ENCODE assay signal across 8 cellular contexts in the genomic region with DNA sequence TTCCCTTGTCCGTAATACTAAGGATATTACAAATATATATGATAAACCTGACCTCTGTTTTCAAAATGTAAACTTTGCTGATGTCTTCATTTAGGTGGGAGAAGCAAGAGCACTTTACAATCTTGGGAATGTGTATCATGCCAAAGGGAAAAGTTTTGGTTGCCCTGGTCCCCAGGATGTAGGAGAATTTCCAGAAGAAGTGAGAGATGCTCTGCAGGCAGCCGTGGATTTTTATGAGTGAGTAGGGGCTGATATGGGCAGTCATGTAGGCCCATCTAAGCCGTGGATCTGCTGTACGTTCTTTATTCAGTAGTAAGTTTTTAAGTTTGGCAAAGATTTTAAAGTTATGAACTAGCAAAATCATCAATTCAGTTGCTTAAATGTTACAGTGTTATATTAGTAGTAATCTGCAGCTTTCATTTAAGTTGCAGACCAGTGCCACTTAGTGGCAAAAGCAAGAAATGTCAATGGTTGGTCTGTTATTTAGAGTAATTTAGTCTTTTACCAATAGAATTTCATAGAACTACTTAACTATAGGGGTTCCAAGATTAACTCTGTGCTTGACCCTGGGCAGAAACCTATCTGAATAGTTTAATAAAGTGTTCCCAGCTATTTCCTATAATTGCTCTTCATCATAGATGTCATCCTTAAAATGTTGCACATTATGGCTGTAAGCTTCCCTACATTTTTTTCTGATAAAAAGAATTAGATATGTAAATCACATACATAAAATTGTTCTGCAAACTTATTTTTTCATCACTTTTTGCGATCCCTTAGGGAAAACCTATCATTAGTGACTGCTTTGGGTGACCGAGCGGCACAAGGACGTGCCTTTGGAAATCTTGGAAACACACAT. TPM values are rescaled to one million over a fixed set of nuclear protein-coding genes. Genes with fewer than 3 reads are reported as not detected.
DNase-seq lines count a peak whose midpoint lies in the region; ATAC-seq and TF ChIP-seq lines count a peak whose summit lies in the region.

No MANE protein-coding gene starts in this region.

- H3K79me1 ChIP-seq in mesendoderm (ENCODE audit: low read length): no peaks in the 10 kb centered on the region

- H3K27me3 Mint-ChIP-seq in CD4-positive, alpha-beta memory T cell: no peaks in the 10 kb centered on the region

- DNase-seq in CD4-positive, alpha-beta memory T cell: peak; percentile 43 to 63 (median 55)
- DNase-seq in MM.1S (peak; percentile 52), SK-MEL-5 (ENCODE audit: low read depth, low spot score) (peak; percentile 68), mesendoderm (peak; percentile 53)
- peak; percentile 33 for DNase-seq in effector CD4-positive, alpha-beta T cell

- no peaks in the 10 kb centered on the region for H3K9me3 Mint-ChIP-seq in CD4-positive, alpha-beta memory T cell

- H3K27ac Mint-ChIP-seq in CD4-positive, alpha-beta memory T cell: peak overlapping the region in 1 of 7 donors; percentile 38

- H3K27ac ChIP-seq in CD4-positive, alpha-beta memory T cell (ENCODE audit: low read depth, low read length): no peak overlapping the region
- H3K27ac ChIP-seq in MM.1S (ENCODE audit: low read length) (no peak overlapping the region), mesendoderm (ENCODE audit: low read depth, low read length) (no peak overlapping the region)

- no peak overlapping the region for H3K4me3 ChIP-seq in CD4-positive, alpha-beta memory T cell (ENCODE audit: low read length in 2 of 2)
- H3K4me3 ChIP-seq in MM.1S (ENCODE audit: low read length): no peak overlapping the region
- no peak overlapping the region for H3K4me3 ChIP-seq in mesendoderm (ENCODE audit: low read length)

- CTCF ChIA-PET in CD4-positive, alpha-beta memory T cell (lab: Charles Lee; ENCODE audit: partially characterized antibody): interaction anchor here (0.6 to 6.4 kb wide), 18 partner anchors 8 to 682 kb away, joined by 3 to 238 read pairs (median 4); a partner anchor contains a TSS

- POLR2A ChIA-PET in CD4-positive, alpha-beta memory T cell (lab: Charles Lee; ENCODE audit: partially characterized antibody): interaction anchor here (0.8 to 1.8 kb wide), 3 partner anchors 69 to 206 kb away, joined by 3 to 7 read pairs (median 3); a partner anchor contains a TSS

- H3K9me3 ChIP-seq in CD4-positive, alpha-beta memory T cell (ENCODE audit: control insufficient read depth in 1 of 2, low read length in 2 of 2): no peaks in the 10 kb centered on the region
- H3K9me3 ChIP-seq in MM.1S (replicated peaks; ENCODE audit: insufficient read depth, low read length): no peaks in the 10 kb centered on the region

- no peak overlapping the region for H4K8ac ChIP-seq in mesendoderm (ENCODE audit: low read depth, low read length)

- no peaks in the 10 kb centered on the region for H3K36me3 ChIP-seq in CD4-positive, alpha-beta memory T cell (ENCODE audit: insufficient read depth, low read length)
- no peaks in the 10 kb centered on the region for H3K36me3 ChIP-seq in MM.1S (replicated peaks; ENCODE audit: insufficient read depth, low read length)
- H3K36me3 ChIP-seq in mesendoderm (ENCODE audit: control insufficient read depth, insufficient read depth, low read length): no peaks in the 10 kb centered on the region

- no peak overlapping the region for H2BK15ac ChIP-seq in mesendoderm (replicated peaks; ENCODE audit: low read depth)

- peak; percentile 46 for TF ChIP-seq CTCF in MM.1S (IDR thresholded peaks at IDR 0.05; ENCODE audit: low read length)

- in situ Hi-C loops in SK-MEL-5 (cut with HindIII; ENCODE audit: low pct_unique_long_range_greater_than_20kb, low sequenced_read_pairs): no loop called here

- H3K79me2 ChIP-seq in MM.1S (ENCODE audit: low read length) (no peaks in the 10 kb centered on the region), mesendoderm (ENCODE audit: control insufficient read depth, insufficient read depth, low read length) (no peaks in the 10 kb centered on the region)

- no peak overlapping the region for H2AFZ ChIP-seq in MM.1S (ENCODE audit: low read length)

- H3K4me3 Mint-ChIP-seq in CD4-positive, alpha-beta memory T cell: no peak overlapping the region

- intact Hi-C loops in CD4-positive, alpha-beta memory T cell (cut with micrococcal nuclease): loop anchor here (1.0 to 2.0 kb wide), 4 partner anchors 70 to 337 kb away; a partner anchor contains a TSS

- H3K4me1 Mint-ChIP-seq in CD4-positive, alpha-beta memory T cell: peaks cover 0 to 1% (median 0%) of the 10 kb centered on the region in 4 donors

- no peak overlapping the region for H3K9ac ChIP-seq in MM.1S (ENCODE audit: low read length)
- no peak overlapping the region for H3K9ac ChIP-seq in mesendoderm (ENCODE audit: low read length)

- no peak overlapping the region for H3K56ac ChIP-seq in mesendoderm (ENCODE audit: low read length)

- H2BK120ac ChIP-seq in mesendoderm (ENCODE audit: low read depth, low read length): no peak overlapping the region

- no peak overlapping the region for H2AK5ac ChIP-seq in mesendoderm (ENCODE audit: low read length)

- H2BK5ac ChIP-seq in mesendoderm (ENCODE audit: low read length): no peak overlapping the region

- no peak overlapping the region for H4K5ac ChIP-seq in mesendoderm (ENCODE audit: low read length)

- WGBS in mesendoderm (ENCODE audit: extremely low coverage, insufficient coverage, low lambda C conversion rate): no CpG with 5 or more reads among the region's 8 CpGs

- ATAC-seq in GM18520 (IDR thresholded peaks at IDR 0.05; ENCODE audit: unreplicated experiment): peak; percentile 63
- ATAC-seq in GM19455 (IDR thresholded peaks at IDR 0.05; ENCODE audit: unreplicated experiment): no peak
- no peak for ATAC-seq in HG03378 (IDR thresholded peaks at IDR 0.05; ENCODE audit: unreplicated experiment)

- H3K36me3 Mint-ChIP-seq in CD4-positive, alpha-beta memory T cell: no peaks in the 10 kb centered on the region

- no peaks in the 10 kb centered on the region for H3K9me2 ChIP-seq in MM.1S (replicated peaks; ENCODE audit: insufficient read depth, low read length)

- no peaks in the 10 kb centered on the region for H4K20me1 ChIP-seq in MM.1S (ENCODE audit: insufficient read depth, low read length)

- no peaks in the 10 kb centered on the region for H3K4me1 ChIP-seq in CD4-positive, alpha-beta memory T cell (ENCODE audit: insufficient read depth, low read length)
- H3K4me1 ChIP-seq in MM.1S (ENCODE audit: low read length): no peaks in the 10 kb centered on the region
- H3K4me1 ChIP-seq in mesendoderm (ENCODE audit: control insufficient read depth, low read depth, low read length): no peaks in the 10 kb centered on the region

- H3K23ac ChIP-seq in mesendoderm (ENCODE audit: low read length): no peak overlapping the region

- H3K4ac ChIP-seq in mesendoderm (ENCODE audit: low read depth, low read length): no peak overlapping the region

- H3K4me2 ChIP-seq in MM.1S (ENCODE audit: low read depth, low read length) (no peak overlapping the region), mesendoderm (ENCODE audit: low read length) (no peak overlapping the region)

- no peaks in the 10 kb centered on the region for H3F3A ChIP-seq in MM.1S (ENCODE audit: insufficient read depth, low read length)

- H3K27me3 ChIP-seq in CD4-positive, alpha-beta memory T cell (ENCODE audit: insufficient read depth, low read length): no peaks in the 10 kb centered on the region
- H3K27me3 ChIP-seq in MM.1S (replicated peaks; ENCODE audit: insufficient read depth, low read length): no peaks in the 10 kb centered on the region
- no peaks in the 10 kb centered on the region for H3K27me3 ChIP-seq in mesendoderm (ENCODE audit: insufficient read depth, low read length, poor library complexity)

- no peak overlapping the region for H3K18ac ChIP-seq in mesendoderm (ENCODE audit: low read length)

RNA-seq across cellular contexts. Expression of a gene that starts 21.3 kb away (rescaled TPM):
- 1 to 10 TPM; 1.4 to 1.8 TPM for total RNA-seq in CD4-positive, alpha-beta memory T cell
- 1 to 10 TPM in 1 of 2 donors, under 1 TPM in 1; 0.55 to 1.2 TPM for polyA plus RNA-seq in CD4-positive, alpha-beta memory T cell
- 25.8 and 27.9 TPM in 2 replicates for total RNA-seq in SK-MEL-5 (2014; rRNA removed; shearing (Covaris generic))
- 18.6 and 24.3 TPM in 2 replicates for polyA plus RNA-seq in SK-MEL-5 (2015; cell fraction: cytosol; rRNA removed)
- 5.8 and 15.5 TPM in 2 replicates for polyA plus RNA-seq in SK-MEL-5 (2015; cell fraction: nucleus; rRNA removed)
- 8.5 TPM for polyA plus RNA-seq in mesendoderm (2013, experiment 1 of 2)
- 7.6 TPM for polyA plus RNA-seq in mesendoderm (2013, experiment 2 of 2)

RNA-seq across cellular contexts. Expression of a gene that starts 41.2 kb away (rescaled TPM):
- total RNA-seq in CD4-positive, alpha-beta memory T cell: not detected
- polyA plus RNA-seq in CD4-positive, alpha-beta memory T cell: not detected
- 0.13 TPM in 1 of 2 replicates, not detected in the other for total RNA-seq in SK-MEL-5 (2014; rRNA removed; shearing (Covaris generic))
- not detected in 2 replicates for polyA plus RNA-seq in SK-MEL-5 (2015; cell fraction: cytosol; rRNA removed)
- polyA plus RNA-seq in SK-MEL-5 (2015; cell fraction: nucleus; rRNA removed): not detected in 2 replicates
- not detected for polyA plus RNA-seq in mesendoderm (2013, experiment 1 of 2)
- not detected for polyA plus RNA-seq in mesendoderm (2013, experiment 2 of 2)
